20 cellular contexts compared by ENCODE assay signal in the genomic region with DNA sequence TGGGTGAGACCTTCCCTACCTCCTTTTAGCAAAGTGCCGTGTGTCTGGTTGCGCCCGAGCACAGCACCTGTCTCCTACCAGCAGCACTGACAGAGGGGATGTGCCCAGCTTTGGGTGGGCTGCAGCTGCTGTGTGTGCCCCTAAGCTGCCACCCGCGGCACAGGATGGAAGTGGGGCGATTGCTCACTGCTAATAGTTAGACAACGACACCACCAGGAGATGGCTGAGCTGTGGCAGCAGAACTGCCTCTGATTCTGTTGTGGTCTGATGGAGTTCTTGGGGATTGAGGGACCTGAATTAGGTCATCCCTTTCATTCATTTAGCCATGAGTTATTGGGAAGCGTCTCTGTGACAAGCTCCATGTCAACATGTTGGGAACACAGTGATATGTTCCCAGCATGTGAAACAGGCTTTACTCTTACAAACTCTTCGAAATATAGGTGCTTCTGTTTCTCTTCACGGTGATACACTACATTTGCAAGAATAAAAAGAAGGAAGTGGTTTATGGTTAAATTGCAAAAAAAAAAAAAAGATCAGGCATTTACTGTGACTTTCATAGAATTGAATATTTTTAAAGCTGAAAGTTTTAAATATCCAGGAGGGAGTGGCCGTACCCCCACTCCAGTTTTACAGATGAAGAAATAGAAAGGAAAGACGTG.
DNase-seq lines count a peak whose midpoint lies in the region; ATAC-seq and TF ChIP-seq lines count a peak whose summit lies in the region.
"Had no signal": no experiment of that assay in that cellular context is flagged by ENCODE, and none has a peak within 500 bp of the region (broad histone marks: within the 10 kb centered on the region; RNA-seq: fewer than 3 reads in every experiment).

No MANE protein-coding gene starts in this region.

- DNase-seq in activated CD4-positive, alpha-beta T cell treated with anti-CD3 and anti-CD28 coated beads, Interleukin-2, amount 10 ng/mL, durations not matched to agents 24 days and 14 days = peak; percentile 65
- no peak for DNase-seq in activated CD4-positive, alpha-beta T cell treated with anti-CD3 and anti-CD28 coated beads, Interleukin-2, amount 50 U/mL, for 48 hours
- DNase-seq in CD4-positive, alpha-beta T cell = peak in 3 of 10 experiments; percentile 4 to 35 (median 7)
- no peak for DNase-seq in activated T-helper 1 cell treated with anti-CD3 and anti-CD28 coated beads, Interleukin-12 subunit alpha, Interleukin-12 subunit beta, Interleukin-2, Interleukin-4 antibody, amounts not matched to agents 30 ng/mL and 10 ng/mL and 1 ng/mL, durations not matched to agents 14 hours and 24 hours and 36 hours (ENCODE audit: low spot score)
- DNase-seq in mesendoderm (no peak), Karpas-422 (no peak), stomach (no peak), NCI-H2107 (lab: John Stamatoyannopoulos, UW) (no peak)
- DNase-seq: DMS79, heart right ventricle, NCI-H1048, NCI-H2081 treated with DMSO at 0.1 percent for 48 hours, NCI-H524, posterior cingulate gyrus, Right ventricle myocardium superior had no signal

- no peaks in the 10 kb centered on the region for H3K9me3 ChIP-seq in CD4-positive, alpha-beta T cell (ENCODE audit: control insufficient read depth, low read length)
- H3K9me3 ChIP-seq in Karpas-422 (ENCODE audit: low read length) (no peaks in the 10 kb centered on the region), stomach (no peaks in the 10 kb centered on the region)
- H3K9me3 ChIP-seq: BLaER1, heart right ventricle, tibial artery had no signal

- TF ChIP-seq POLR2A in stomach (IDR thresholded peaks at IDR 0.05) = no peak

- no peaks in the 10 kb centered on the region for H3K36me3 Mint-ChIP-seq in activated CD4-positive, alpha-beta T cell treated with anti-CD3 and anti-CD28 coated beads, Interleukin-2, amount 10 ng/mL, durations not matched to agents 24 days and 14 days (ENCODE audit: low read depth)
- no peaks in the 10 kb centered on the region for H3K36me3 Mint-ChIP-seq in CD4-positive, alpha-beta T cell (ENCODE audit: low read depth)
- no peaks in the 10 kb centered on the region for H3K36me3 Mint-ChIP-seq in activated T-helper 1 cell treated with anti-CD3 and anti-CD28 coated beads, Interleukin-12 subunit alpha, Interleukin-12 subunit beta, Interleukin-2, Interleukin-4 antibody, amounts not matched to agents 30 ng/mL and 10 ng/mL and 1 ng/mL, durations not matched to agents 14 hours and 24 hours and 36 hours (ENCODE audit: low read depth)

- H2BK15ac ChIP-seq in mesendoderm (replicated peaks; ENCODE audit: low read depth) = no peak overlapping the region

- H3K9ac ChIP-seq in mesendoderm (ENCODE audit: low read length) (no peak overlapping the region), Karpas-422 (ENCODE audit: low read length) (no peak overlapping the region)
- H3K9ac ChIP-seq: BLaER1, KMS-11 had no signal

- POLR2A ChIA-PET in CD4-positive, alpha-beta T cell (lab: Charles Lee) = interaction anchor here (0.6 to 1.1 kb wide), 6 partner anchors 36 to 1801 kb away, joined by 3 to 6 read pairs (median 4); a partner anchor contains a TSS

- no peak overlapping the region for H3K23ac ChIP-seq in mesendoderm (ENCODE audit: low read length)

- H3K79me1 ChIP-seq in mesendoderm (ENCODE audit: low read length) = no peaks in the 10 kb centered on the region

- H3K4me3 Mint-ChIP-seq in activated CD4-positive, alpha-beta T cell treated with anti-CD3 and anti-CD28 coated beads, Interleukin-2, amount 10 ng/mL, durations not matched to agents 24 days and 14 days = peak overlapping the region; percentile 68
- H3K4me3 Mint-ChIP-seq in CD4-positive, alpha-beta T cell = peak overlapping the region; percentile 58
- peak overlapping the region; percentile 39 for H3K4me3 Mint-ChIP-seq in activated T-helper 1 cell treated with anti-CD3 and anti-CD28 coated beads, Interleukin-12 subunit alpha, Interleukin-12 subunit beta, Interleukin-2, Interleukin-4 antibody, amounts not matched to agents 30 ng/mL and 10 ng/mL and 1 ng/mL, durations not matched to agents 14 hours and 24 hours and 36 hours

- H3K4me3 ChIP-seq in mesendoderm (ENCODE audit: low read length) = no peak overlapping the region
- H3K4me3 ChIP-seq in Karpas-422 (ENCODE audit: low read length) = no peak overlapping the region
- H3K4me3 ChIP-seq in stomach = no peak overlapping the region
- H3K4me3 ChIP-seq: BLaER1, heart right ventricle, lung, skin epidermis, tibial artery had no signal

- peaks cover 5% of the 10 kb centered on the region for H3K9me3 Mint-ChIP-seq in activated CD4-positive, alpha-beta T cell treated with anti-CD3 and anti-CD28 coated beads, Interleukin-2, amount 10 ng/mL, durations not matched to agents 24 days and 14 days
- no peaks in the 10 kb centered on the region for H3K9me3 Mint-ChIP-seq in CD4-positive, alpha-beta T cell
- no peaks in the 10 kb centered on the region for H3K9me3 Mint-ChIP-seq in activated T-helper 1 cell treated with anti-CD3 and anti-CD28 coated beads, Interleukin-12 subunit alpha, Interleukin-12 subunit beta, Interleukin-2, Interleukin-4 antibody, amounts not matched to agents 30 ng/mL and 10 ng/mL and 1 ng/mL, durations not matched to agents 14 hours and 24 hours and 36 hours

- H3K36me3 ChIP-seq in mesendoderm (ENCODE audit: control insufficient read depth, insufficient read depth, low read length) = no peaks in the 10 kb centered on the region
- no peaks in the 10 kb centered on the region for H3K36me3 ChIP-seq in Karpas-422 (ENCODE audit: insufficient read depth, low read length)
- H3K36me3 ChIP-seq in stomach = no peaks in the 10 kb centered on the region
- H3K36me3 ChIP-seq: BLaER1, heart right ventricle, tibial artery had no signal

- H3K4me2 ChIP-seq in mesendoderm (ENCODE audit: low read length) (no peak overlapping the region), Karpas-422 (ENCODE audit: low read depth, low read length, poor library complexity, severe bottlenecking) (no peak overlapping the region)
- H3K4me2 ChIP-seq: BLaER1, KMS-11 had no signal

- ATAC-seq in CD4-positive, alpha-beta T cell (ENCODE audit: poor library complexity) = no peak
- ATAC-seq: heart right ventricle had no signal

- intact Hi-C loops in activated CD4-positive, alpha-beta T cell treated with anti-CD3 and anti-CD28 coated beads, Interleukin-2, amount 10 ng/mL, durations not matched to agents 24 days and 14 days (cut with micrococcal nuclease) = no loop called here
- intact Hi-C loops in CD4-positive, alpha-beta T cell (cut with DNase I, micrococcal nuclease) = no loop called here
- intact Hi-C loops in activated T-helper 1 cell treated with anti-CD3 and anti-CD28 coated beads, Interleukin-12 subunit alpha, Interleukin-12 subunit beta, Interleukin-2, Interleukin-4 antibody, amounts not matched to agents 30 ng/mL and 10 ng/mL and 1 ng/mL, durations not matched to agents 14 hours and 24 hours and 36 hours (cut with micrococcal nuclease) = no loop called here
- intact Hi-C loops in stomach (cut with DNase I; ENCODE audit: low total_unique reads) = no loop called here

- H3K27me3 Mint-ChIP-seq in activated CD4-positive, alpha-beta T cell treated with anti-CD3 and anti-CD28 coated beads, Interleukin-2, amount 10 ng/mL, durations not matched to agents 24 days and 14 days = peaks cover 2% of the 10 kb centered on the region
- H3K27me3 Mint-ChIP-seq in CD4-positive, alpha-beta T cell = no peaks in the 10 kb centered on the region
- H3K27me3 Mint-ChIP-seq in activated T-helper 1 cell treated with anti-CD3 and anti-CD28 coated beads, Interleukin-12 subunit alpha, Interleukin-12 subunit beta, Interleukin-2, Interleukin-4 antibody, amounts not matched to agents 30 ng/mL and 10 ng/mL and 1 ng/mL, durations not matched to agents 14 hours and 24 hours and 36 hours (ENCODE audit: insufficient read depth) = peaks cover 6% of the 10 kb centered on the region

- no peak overlapping the region for H2AK5ac ChIP-seq in mesendoderm (ENCODE audit: low read length)

- peak overlapping the region; percentile 49 for H3K27ac Mint-ChIP-seq in activated CD4-positive, alpha-beta T cell treated with anti-CD3 and anti-CD28 coated beads, Interleukin-2, amount 10 ng/mL, durations not matched to agents 24 days and 14 days
- peak overlapping the region; percentile 48 for H3K27ac Mint-ChIP-seq in CD4-positive, alpha-beta T cell
- no peak overlapping the region for H3K27ac Mint-ChIP-seq in activated T-helper 1 cell treated with anti-CD3 and anti-CD28 coated beads, Interleukin-12 subunit alpha, Interleukin-12 subunit beta, Interleukin-2, Interleukin-4 antibody, amounts not matched to agents 30 ng/mL and 10 ng/mL and 1 ng/mL, durations not matched to agents 14 hours and 24 hours and 36 hours

- H3K27ac ChIP-seq in CD4-positive, alpha-beta T cell (ENCODE audit: low read depth, low read length) = no peak overlapping the region
- H3K27ac ChIP-seq in mesendoderm (ENCODE audit: low read depth, low read length) (no peak overlapping the region), Karpas-422 (ENCODE audit: low read length) (no peak overlapping the region), stomach (no peak overlapping the region)
- H3K27ac ChIP-seq: BLaER1, KMS-11, tibial artery had no signal

- no peak overlapping the region for H4K5ac ChIP-seq in mesendoderm (ENCODE audit: low read length)

- H4K20me1 ChIP-seq in Karpas-422 (ENCODE audit: insufficient read depth, low read depth, low read length) = no peaks in the 10 kb centered on the region
- H4K20me1 ChIP-seq: BLaER1 had no signal

- H3K4ac ChIP-seq in mesendoderm (ENCODE audit: low read depth, low read length) = no peak overlapping the region

- H2AFZ ChIP-seq in Karpas-422 (ENCODE audit: low read length) = no peak overlapping the region

- no peaks in the 10 kb centered on the region for H3K27me3 ChIP-seq in CD4-positive, alpha-beta T cell (ENCODE audit: control insufficient read depth, insufficient read depth, low read length)
- no peaks in the 10 kb centered on the region for H3K27me3 ChIP-seq in mesendoderm (ENCODE audit: insufficient read depth, low read length, poor library complexity)
- no peaks in the 10 kb centered on the region for H3K27me3 ChIP-seq in Karpas-422 (ENCODE audit: low read length)
- no peaks in the 10 kb centered on the region for H3K27me3 ChIP-seq in stomach
- H3K27me3 ChIP-seq: BLaER1 had no signal

- no peak overlapping the region for H3K18ac ChIP-seq in mesendoderm (ENCODE audit: low read length)

- CTCF ChIA-PET in CD4-positive, alpha-beta T cell (lab: Charles Lee) = interaction anchor here (0.6 kb wide), 1 partner anchor 1921 kb away, joined by 3 read pairs; no protein-coding TSS in a partner anchor

- H3K79me2 ChIP-seq in mesendoderm (ENCODE audit: control insufficient read depth, insufficient read depth, low read length) (no peaks in the 10 kb centered on the region), Karpas-422 (ENCODE audit: low read length) (no peaks in the 10 kb centered on the region)

- H3K9me2 ChIP-seq in Karpas-422 (replicated peaks; ENCODE audit: insufficient read depth, low read length) = no peaks in the 10 kb centered on the region

- no peak for TF ChIP-seq CTCF in CD4-positive, alpha-beta T cell (IDR thresholded peaks at IDR 0.05)
- no peak for TF ChIP-seq CTCF in stomach (IDR thresholded peaks at IDR 0.05)

- TF ChIP-seq EP300 in stomach (IDR thresholded peaks at IDR 0.05) = no peak

- H2BK5ac ChIP-seq in mesendoderm (ENCODE audit: low read length) = no peak overlapping the region

- H2BK120ac ChIP-seq in mesendoderm (ENCODE audit: low read depth, low read length) = no peak overlapping the region

- H4K8ac ChIP-seq in mesendoderm (ENCODE audit: low read depth, low read length) = no peak overlapping the region

- H3K56ac ChIP-seq in mesendoderm (ENCODE audit: low read length) = peak overlapping the region; percentile 12

- H3K4me1 ChIP-seq in mesendoderm (ENCODE audit: control insufficient read depth, low read depth, low read length) = peaks cover 10% of the 10 kb centered on the region
- H3K4me1 ChIP-seq in Karpas-422 (ENCODE audit: low read length) = no peaks in the 10 kb centered on the region
- peaks cover 0 to 36% (median 2%) of the 10 kb centered on the region in 4 donors for H3K4me1 ChIP-seq in stomach
- H3K4me1 ChIP-seq: tibial artery had no signal

- H3K4me1 Mint-ChIP-seq in activated CD4-positive, alpha-beta T cell treated with anti-CD3 and anti-CD28 coated beads, Interleukin-2, amount 10 ng/mL, durations not matched to agents 24 days and 14 days = peaks cover 27% of the 10 kb centered on the region
- peaks cover 50% of the 10 kb centered on the region for H3K4me1 Mint-ChIP-seq in CD4-positive, alpha-beta T cell (ENCODE audit: low read depth)
- peaks cover 25% of the 10 kb centered on the region for H3K4me1 Mint-ChIP-seq in activated T-helper 1 cell treated with anti-CD3 and anti-CD28 coated beads, Interleukin-12 subunit alpha, Interleukin-12 subunit beta, Interleukin-2, Interleukin-4 antibody, amounts not matched to agents 30 ng/mL and 10 ng/mL and 1 ng/mL, durations not matched to agents 14 hours and 24 hours and 36 hours (ENCODE audit: low read depth)

- WGBS in mesendoderm (ENCODE audit: extremely low coverage, insufficient coverage, low lambda C conversion rate) = no CpG with 5 or more reads among the region's 12 CpGs
- WGBS in stomach, 5 donors = 82 to 89% (median 87%) methylated on average over 12 of the region's 12 CpGs
